ENCODE assay signal across 11 cellular contexts in the genomic region with DNA sequence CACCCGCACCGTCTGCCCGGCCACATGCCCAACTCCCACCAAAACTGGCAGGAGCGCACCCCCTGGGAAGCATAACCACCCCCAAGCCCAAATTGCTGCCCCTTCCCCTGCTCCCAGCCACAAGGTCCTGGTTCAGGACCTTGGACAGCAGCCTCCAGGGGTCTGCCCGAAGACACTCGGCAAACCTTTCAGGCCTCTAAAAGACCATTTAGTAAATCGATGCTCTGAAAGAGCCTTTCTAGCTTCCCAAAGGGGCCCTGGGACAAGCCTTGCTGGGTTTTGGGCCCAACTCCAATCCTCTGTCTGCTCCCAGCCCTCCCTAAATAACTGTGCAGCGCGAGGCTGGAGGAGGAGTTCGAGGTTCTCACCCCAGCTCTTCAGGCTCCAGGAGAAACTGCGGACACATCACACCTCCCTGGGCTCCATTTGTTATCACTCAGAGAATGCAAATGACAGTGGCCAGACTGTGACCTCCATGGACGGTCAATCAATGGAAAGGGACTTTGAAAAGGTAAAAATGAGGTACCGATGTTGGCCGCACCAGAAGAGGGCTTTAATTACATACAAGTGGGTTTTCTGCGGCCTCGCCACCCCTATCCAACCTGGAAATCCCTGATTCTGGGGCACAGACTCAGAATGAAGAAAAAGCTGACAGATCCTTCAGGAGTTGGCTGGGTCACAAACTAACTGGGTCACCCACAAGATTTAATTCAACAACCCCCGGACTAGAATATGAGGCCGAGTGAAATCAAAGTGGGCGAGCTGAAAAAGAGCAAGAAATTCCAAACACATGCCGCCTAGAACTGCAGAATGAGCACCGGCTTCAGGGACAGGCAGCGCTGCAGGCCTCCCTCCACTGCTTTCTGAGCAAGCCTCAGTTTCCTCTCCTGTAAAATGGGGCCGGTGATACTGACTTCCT. TPM values are rescaled to one million over a fixed set of nuclear protein-coding genes. Genes with fewer than 3 reads are reported as not detected.
DNase-seq lines count a peak whose midpoint lies in the region; ATAC-seq and TF ChIP-seq lines count a peak whose summit lies in the region.
"Had no signal": no experiment of that assay in that cellular context is flagged by ENCODE, and none has a peak within 500 bp of the region (broad histone marks: within the 10 kb centered on the region; RNA-seq: fewer than 3 reads in every experiment).

No MANE protein-coding gene starts in this region.

- no peak overlapping the region for H3K4me2 ChIP-seq in PC-3 (ENCODE audit: low read length)

- H3K36me3 ChIP-seq in PC-3 (ENCODE audit: low read depth, low read length): no peaks in the 10 kb centered on the region

- no peak overlapping the region for H3K4me3 ChIP-seq in PC-3 (ENCODE audit: low read length)

- H3K27ac ChIP-seq in PC-3 (ENCODE audit: low read length) (no peak overlapping the region), substantia nigra (ENCODE audit: low read depth, low read length, poor library complexity, severe bottlenecking) (no peak overlapping the region)
- H3K27ac ChIP-seq: parathyroid adenoma had no signal

- H3F3A ChIP-seq in PC-3 (ENCODE audit: low read length, unreplicated experiment): no peaks in the 10 kb centered on the region

- no peaks in the 10 kb centered on the region for H3K36me3 Mint-ChIP-seq in endothelial cell (ENCODE audit: low read depth, unreplicated experiment)
- H3K36me3 Mint-ChIP-seq: activated naive CD4-positive, alpha-beta T cell treated with anti-CD3 and anti-CD28 coated beads, Interleukin-2, amount 50 U/mL, for 72 hours had no signal

- peaks cover 6% of the 10 kb centered on the region for H3K27me3 Mint-ChIP-seq in endothelial cell (ENCODE audit: unreplicated experiment)

- H3K9me3 Mint-ChIP-seq in endothelial cell (ENCODE audit: unreplicated experiment): no peaks in the 10 kb centered on the region
- H3K9me3 Mint-ChIP-seq: activated naive CD4-positive, alpha-beta T cell treated with anti-CD3 and anti-CD28 coated beads, Interleukin-2, amount 50 U/mL, for 72 hours had no signal

- ATAC-seq in PC-3 (no peak), GM21528 (IDR thresholded peaks at IDR 0.05; ENCODE audit: low FRiP score, unreplicated experiment) (no peak)
- ATAC-seq: activated naive CD4-positive, alpha-beta T cell treated with anti-CD3 and anti-CD28 coated beads, Interleukin-2, amount 50 U/mL, for 72 hours had no signal

- no peaks in the 10 kb centered on the region for H3K9me3 ChIP-seq in PC-3 (ENCODE audit: low read length)

- no peak overlapping the region for H3K27ac Mint-ChIP-seq in endothelial cell (ENCODE audit: unreplicated experiment)
- H3K27ac Mint-ChIP-seq: activated naive CD4-positive, alpha-beta T cell treated with anti-CD3 and anti-CD28 coated beads, Interleukin-2, amount 50 U/mL, for 72 hours had no signal

- no peak for TF ChIP-seq CTCF in PC-3 (conservative IDR thresholded peaks at IDR 0.05; ENCODE audit: low read depth, low read length)
- TF ChIP-seq CTCF in endothelial cell (IDR thresholded peaks at IDR 0.05; ENCODE audit: unreplicated experiment): no peak

- no peaks in the 10 kb centered on the region for H3K79me2 ChIP-seq in PC-3 (ENCODE audit: low read length)
- H3K79me2 ChIP-seq: parathyroid adenoma had no signal

- H3K4me1 ChIP-seq in PC-3 (ENCODE audit: insufficient read depth, low read length): no peaks in the 10 kb centered on the region
- H3K4me1 ChIP-seq: parathyroid adenoma had no signal

- POLR2A ChIA-PET in PC-3 (lab: Charles Lee; ENCODE audit: unreplicated experiment): no interaction called here

- intact Hi-C loops in PC-3 (cut with micrococcal nuclease): no loop called here
- intact Hi-C loops in posterior vena cava (cut with DNase I): no loop called here

- H4K20me1 ChIP-seq in PC-3 (ENCODE audit: low read length): no peaks in the 10 kb centered on the region

- H3K4me3 Mint-ChIP-seq in endothelial cell (ENCODE audit: unreplicated experiment): no peak overlapping the region

- no peaks in the 10 kb centered on the region for H3K9me2 ChIP-seq in PC-3 (replicated peaks; ENCODE audit: low read length)

- H2AFZ ChIP-seq in PC-3 (ENCODE audit: low read length): no peak overlapping the region
- H2AFZ ChIP-seq: parathyroid adenoma had no signal

- DNase-seq in activated CD8-positive, alpha-beta memory T cell treated with anti-CD3 and anti-CD28 coated beads for 24 hours: peak; percentile 59
- DNase-seq in activated CD8-positive, alpha-beta memory T cell treated with anti-CD3 and anti-CD28 coated beads, Interleukin-2, amount 50 U/mL, for 4 hours: no peak
- DNase-seq in PC-3: peak; percentile 17
- peak; percentile 72 for DNase-seq in endothelial cell (ENCODE audit: low spot score)
- peak; percentile 78 for DNase-seq in retina
- DNase-seq in posterior vena cava (ENCODE audit: low spot score): no peak
- DNase-seq in substantia nigra (lab: John Stamatoyannopoulos, UW): no peak
- DNase-seq: SHP77 treated with DMSO at 0.1 percent for 48 hours had no signal

- no peaks in the 10 kb centered on the region for H3K4me1 Mint-ChIP-seq in endothelial cell (ENCODE audit: unreplicated experiment)

- CTCF ChIA-PET in PC-3 (lab: Charles Lee): no interaction called here

- no peak overlapping the region for H3K9ac ChIP-seq in PC-3 (ENCODE audit: low read length)
- H3K9ac ChIP-seq: parathyroid adenoma had no signal

- H3K27me3 ChIP-seq in PC-3 (ENCODE audit: low read length): peaks cover 41% of the 10 kb centered on the region

- BruUV-seq in PC-3 (replicated peaks; lab: Mats Ljungman, UMichigan): no TSS peak

RNA-seq across cellular contexts. Expression of gene GRM4, which starts 30.2 kb away (rescaled TPM):
- total RNA-seq in PC-3 (2014; rRNA removed) (not detected in 2 replicates), endothelial cell (ENCODE audit: unreplicated experiment) (2.6 TPM), posterior vena cava (not detected)

Comparison
In these comparisons a context has a peak if more than half of its experiments do, and no peak if none do; other contexts are left out.
1. DNase-seq: peak in activated CD8-positive, alpha-beta memory T cell treated with anti-CD3 and anti-CD28 coated beads for 24 hours (single experiment), PC-3 (single experiment), endothelial cell (single experiment) and retina (single experiment); none in activated CD8-positive, alpha-beta memory T cell treated with anti-CD3 and anti-CD28 coated beads, Interleukin-2, amount 50 U/mL, for 4 hours (single experiment), posterior vena cava (single experiment) and substantia nigra (0 of 49).